ENCODE assay signal across 14 cellular contexts in genomic region chr16:81938331-81939163, GRCh38.
"Had no signal": no experiment of that assay in that cellular context is flagged by ENCODE, and none has a peak within 500 bp of the region (broad histone marks: within the 10 kb centered on the region; RNA-seq: fewer than 3 reads in every experiment).

No MANE protein-coding gene starts in this region.

- H3K9me3 ChIP-seq: breast epithelium, pancreas, thoracic aorta had no signal

- H3K36me3 ChIP-seq: breast epithelium, pancreas, thoracic aorta had no signal

- H3K4me1 ChIP-seq: breast epithelium, pancreas had no signal

- FAIRE-seq: pancreas had no signal

- H3K27me3 ChIP-seq: breast epithelium, pancreas had no signal

- H3K27ac ChIP-seq: breast epithelium, pancreas, thoracic aorta had no signal

- DNase-seq: activated B cell treated with CpG ODN at 0.5 μM for 24 hours; activated CD4-positive, alpha-beta T cell treated with anti-CD3 and anti-CD28 coated beads, Interleukin-2, amount 50 U/mL, for 4 hours; activated T-cell treated with anti-CD3 and anti-CD28 coated beads, Interleukin-2, amount 50 U/mL, for 72 hours; aorta; hippocampal formation; left cardiac atrium; mammary epithelial cell; pancreas; stimulated activated CD4-positive, alpha-beta T cell treated with anti-CD3 and anti-CD28 coated beads, Interleukin-15, amount 100 ng/mL, for 24 hours; stimulated activated CD4-positive, alpha-beta T cell treated with anti-CD3 and anti-CD28 coated beads, Interleukin-4, amount 100 ng/mL, for 24 hours; stimulated activated naive CD8-positive, alpha-beta T cell treated with anti-CD3 and anti-CD28 coated beads, Interleukin-15, amount 100 ng/mL, for 72 hours; T-helper 17 cell had no signal

- H3K4me3 ChIP-seq: breast epithelium, pancreas, thoracic aorta had no signal
